8 cellular contexts compared by ENCODE assay signal in genomic region chr2:168246483-168247340, GRCh38. TPM values are rescaled to one million over a fixed set of nuclear protein-coding genes. Genes with fewer than 3 reads are reported as not detected.
DNase-seq lines count a peak whose midpoint lies in the region; ATAC-seq and TF ChIP-seq lines count a peak whose summit lies in the region.

No MANE protein-coding gene starts in this region.

- TF ChIP-seq CTCF in coronary artery (IDR thresholded peaks at IDR 0.05) (no peak), left lung (IDR thresholded peaks at IDR 0.05) (peak in 1 of 2 donors; percentile 12)

- no peaks in the 10 kb centered on the region for H3K27me3 ChIP-seq in left lung

- peaks cover 32% of the 10 kb centered on the region for H3K4me1 Mint-ChIP-seq in activated CD4-positive, alpha-beta T cell treated with anti-CD3 and anti-CD28 coated beads, Interleukin-2, amount 10 ng/mL, durations not matched to agents 24 days and 14 days

- intact Hi-C loops in activated CD4-positive, alpha-beta T cell treated with anti-CD3 and anti-CD28 coated beads, Interleukin-2, amount 10 ng/mL, durations not matched to agents 24 days and 14 days (cut with micrococcal nuclease): loop anchor here (1.0 to 5.0 kb wide), 2 partner anchors 86 to 210 kb away; partner anchors contain the start of gene CERS6
- intact Hi-C loops in left lung (cut with DNase I): no loop called here

- peaks cover 13% of the 10 kb centered on the region for H3K36me3 Mint-ChIP-seq in activated CD4-positive, alpha-beta T cell treated with anti-CD3 and anti-CD28 coated beads, Interleukin-2, amount 10 ng/mL, durations not matched to agents 24 days and 14 days (ENCODE audit: low read depth)

- peak overlapping the region; percentile 94 for H3K27ac Mint-ChIP-seq in activated CD4-positive, alpha-beta T cell treated with anti-CD3 and anti-CD28 coated beads, Interleukin-2, amount 10 ng/mL, durations not matched to agents 24 days and 14 days

- peak overlapping the region; percentile 84 for H3K4me3 ChIP-seq in coronary artery
- peak overlapping the region; percentile 76 for H3K4me3 ChIP-seq in left lung

- no peaks in the 10 kb centered on the region for H3K9me3 ChIP-seq in left lung

- H3K4me1 ChIP-seq in left lung: peaks cover 6 to 25% of the 10 kb centered on the region in 2 donors

- H3K9me3 Mint-ChIP-seq in activated CD4-positive, alpha-beta T cell treated with anti-CD3 and anti-CD28 coated beads, Interleukin-2, amount 10 ng/mL, durations not matched to agents 24 days and 14 days: no peaks in the 10 kb centered on the region

- peaks cover 7% of the 10 kb centered on the region for H3K27me3 Mint-ChIP-seq in activated CD4-positive, alpha-beta T cell treated with anti-CD3 and anti-CD28 coated beads, Interleukin-2, amount 10 ng/mL, durations not matched to agents 24 days and 14 days

- peak overlapping the region; percentile 61 to 90 for H3K27ac ChIP-seq in coronary artery
- peak overlapping the region; percentile 76 to 83 for H3K27ac ChIP-seq in left lung

- H3K36me3 ChIP-seq in left lung: no peaks in the 10 kb centered on the region

- DNase-seq in NCI-H1694 treated with DMSO at 0.1 percent for 48 hours (lab: John Stamatoyannopoulos, UW) (peak; percentile 33), NCI-H1694 (lab: John Stamatoyannopoulos, UW) (no peak), NCI-H1105 treated with DMSO at 0.1 percent for 48 hours (lab: John Stamatoyannopoulos, UW) (peak; percentile 35), coronary artery (ENCODE audit: low spot score) (peak; percentile 79), left lung (peak; percentile 79 to 95)
- peak; percentile 94 for DNase-seq in activated CD4-positive, alpha-beta T cell treated with anti-CD3 and anti-CD28 coated beads, Interleukin-2, amount 10 ng/mL, durations not matched to agents 24 days and 14 days
- DNase-seq in stimulated activated CD4-positive, alpha-beta T cell treated with anti-CD3 and anti-CD28 coated beads, Interleukin-2, amount 100 ng/mL, for 4 hours (ENCODE audit: low read depth): peak; percentile 62

- H3K4me3 Mint-ChIP-seq in activated CD4-positive, alpha-beta T cell treated with anti-CD3 and anti-CD28 coated beads, Interleukin-2, amount 10 ng/mL, durations not matched to agents 24 days and 14 days: peak overlapping the region; percentile 88

- peak; percentile 36 for ATAC-seq in HG02623 (IDR thresholded peaks at IDR 0.05; ENCODE audit: unreplicated experiment)
- peak; percentile 83 for ATAC-seq in left lung

RNA-seq across cellular contexts. Expression of gene STK39, which starts 0.7 kb away (rescaled TPM):
- total RNA-seq in activated CD4-positive, alpha-beta T cell treated with anti-CD3 and anti-CD28 coated beads, Interleukin-2, amount 10 ng/mL, durations not matched to agents 24 days and 14 days: 40.3 and 40.9 TPM in 2 replicates
- 10 to 100 TPM; 15.7 to 28.6 TPM for total RNA-seq in left lung
